15 cellular contexts compared by ENCODE assay signal in the genomic region with DNA sequence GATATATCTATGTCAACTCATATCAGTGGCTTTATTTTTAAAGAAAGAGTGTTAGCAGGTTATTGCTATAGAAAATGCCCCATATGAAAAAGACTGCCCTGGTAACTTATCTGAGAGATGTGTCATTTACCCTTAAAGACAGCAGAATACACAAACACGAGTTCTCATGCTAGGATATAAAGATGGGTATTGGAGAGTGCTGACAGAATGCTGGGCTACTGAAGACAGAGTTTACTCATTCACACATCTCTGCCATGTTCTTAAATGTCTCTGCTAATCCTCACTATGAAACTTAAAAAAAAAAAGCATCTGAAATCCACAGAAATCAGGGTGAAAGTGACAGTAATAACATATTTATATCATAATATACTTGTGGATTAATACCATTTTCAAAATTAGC.
DNase-seq lines count a peak whose midpoint lies in the region; ATAC-seq and TF ChIP-seq lines count a peak whose summit lies in the region.
"Had no signal": no experiment of that assay in that cellular context is flagged by ENCODE, and none has a peak within 500 bp of the region (broad histone marks: within the 10 kb centered on the region; RNA-seq: fewer than 3 reads in every experiment).

No MANE protein-coding gene starts in this region.

- peaks cover 89% of the 10 kb centered on the region for H3K4me1 Mint-ChIP-seq in activated CD8-positive, alpha-beta T cell treated with anti-CD3 and anti-CD28 coated beads for 36 hours (ENCODE audit: low read depth)
- peaks cover 56 to 100% (median 92%) of the 10 kb centered on the region in 7 donors for H3K4me1 Mint-ChIP-seq in naive thymus-derived CD4-positive, alpha-beta T cell

- TF ChIP-seq CTCF in DOHH2 (IDR thresholded peaks at IDR 0.05; ENCODE audit: low read depth, low read length, poor library complexity, severe bottlenecking) (no peak), dorsolateral prefrontal cortex (IDR thresholded peaks at IDR 0.05 in 54 of 56, conservative IDR thresholded peaks at IDR 0.05 in 2 of 56; ENCODE audit: low read depth in 1 of 56, partially characterized antibody in 56 of 56) (no peak)
- no peak for TF ChIP-seq CTCF in activated CD8-positive, alpha-beta T cell treated with anti-CD3 and anti-CD28 coated beads for 36 hours (IDR thresholded peaks at IDR 0.05)

- H3K79me2 ChIP-seq in ACC112 (ENCODE audit: control insufficient read depth, insufficient read depth, low read length, unreplicated experiment) (peaks cover 6% of the 10 kb centered on the region), DOHH2 (ENCODE audit: control insufficient read depth, low read length) (peaks cover 98% of the 10 kb centered on the region)

- DNase-seq in activated CD8-positive, alpha-beta T cell treated with anti-CD3 and anti-CD28 coated beads for 36 hours: no peak
- no peak for DNase-seq in naive thymus-derived CD4-positive, alpha-beta T cell
- DNase-seq in T-helper 9 cell (no peak), putamen (ENCODE audit: low spot score) (no peak), dorsolateral prefrontal cortex (no peak)
- DNase-seq: activated CD4-positive, CD25-positive, alpha-beta regulatory T cell treated with anti-CD3 and anti-CD28 coated beads, Interleukin-2, amount 50 U/mL, for 72 hours; activated effector memory CD4-positive, alpha-beta T cell treated with Interleukin-2 at 50 U/mL for 16 hours; effector CD8-positive, alpha-beta T cell; left lung; NCI-H1105; NCI-H82; psoas muscle had no signal

- intact Hi-C loops in activated CD8-positive, alpha-beta T cell treated with anti-CD3 and anti-CD28 coated beads for 36 hours (cut with micrococcal nuclease): no loop called here
- intact Hi-C loops in naive thymus-derived CD4-positive, alpha-beta T cell (cut with micrococcal nuclease): loop anchor here in 1 of 2 donors (1.0 to 2.0 kb wide), 5 partner anchors 25 to 66 kb away; no protein-coding TSS in a partner anchor
- intact Hi-C loops in dorsolateral prefrontal cortex (cut with DNase I): no loop called here

- H3K4me1 ChIP-seq in ACC112 (ENCODE audit: control insufficient read depth, insufficient read depth, low read length, unreplicated experiment) (peaks cover 17% of the 10 kb centered on the region), DOHH2 (ENCODE audit: control insufficient read depth, low read length) (peaks cover 95% of the 10 kb centered on the region)
- H3K4me1 ChIP-seq in naive thymus-derived CD4-positive, alpha-beta T cell (ENCODE audit: control insufficient read depth in 2 of 2, insufficient read depth in 2 of 2, low read length in 2 of 2): peaks cover 66 to 80% of the 10 kb centered on the region in 2 donors

- H3K27me3 Mint-ChIP-seq in activated CD8-positive, alpha-beta T cell treated with anti-CD3 and anti-CD28 coated beads for 36 hours: no peaks in the 10 kb centered on the region
- H3K27me3 Mint-ChIP-seq in naive thymus-derived CD4-positive, alpha-beta T cell: peaks cover 0 to 13% (median 0%) of the 10 kb centered on the region in 5 donors

- peak overlapping the region; percentile 93 for H3K27ac Mint-ChIP-seq in activated CD8-positive, alpha-beta T cell treated with anti-CD3 and anti-CD28 coated beads for 36 hours
- peak overlapping the region; percentile 65 to 99 (median 97) for H3K27ac Mint-ChIP-seq in naive thymus-derived CD4-positive, alpha-beta T cell

- H3K27ac ChIP-seq in ACC112 (ENCODE audit: low read depth, low read length) (no peak overlapping the region), DOHH2 (ENCODE audit: low read depth, low read length) (peak overlapping the region; percentile 86), dorsolateral prefrontal cortex (no peak overlapping the region)
- H3K27ac ChIP-seq in naive thymus-derived CD4-positive, alpha-beta T cell (ENCODE audit: low read depth, low read length): peak overlapping the region; percentile 90
- H3K27ac ChIP-seq: psoas muscle had no signal

- H3K36me3 ChIP-seq in ACC112 (ENCODE audit: insufficient read depth, low read length): no peaks in the 10 kb centered on the region
- peaks cover 2% of the 10 kb centered on the region; the same call in 1 of the 2 replicates for H3K36me3 ChIP-seq in DOHH2 (ENCODE audit: control insufficient read depth, low read length)
- H3K36me3 ChIP-seq in naive thymus-derived CD4-positive, alpha-beta T cell (ENCODE audit: control insufficient read depth in 2 of 3, insufficient read depth in 3 of 3, low read length in 3 of 3): no peaks in the 10 kb centered on the region
- H3K36me3 ChIP-seq: left lung had no signal

- H3K4me3 ChIP-seq in ACC112 (ENCODE audit: low read depth, low read length) (peak overlapping the region; percentile 54), DOHH2 (ENCODE audit: low read length) (peak overlapping the region; percentile 70), dorsolateral prefrontal cortex (no peak overlapping the region)
- H3K4me3 ChIP-seq in naive thymus-derived CD4-positive, alpha-beta T cell (ENCODE audit: low read length): peak overlapping the region; percentile 23
- H3K4me3 ChIP-seq: left lung, psoas muscle had no signal

- no peaks in the 10 kb centered on the region for H3K9me3 ChIP-seq in DOHH2 (ENCODE audit: control insufficient read depth, insufficient read depth, low read length)
- H3K9me3 ChIP-seq in naive thymus-derived CD4-positive, alpha-beta T cell (ENCODE audit: control insufficient read depth in 2 of 3, low read length in 3 of 3): no peaks in the 10 kb centered on the region
- H3K9me3 ChIP-seq: left lung, psoas muscle had no signal

- H3K9me2 ChIP-seq in DOHH2 (replicated peaks; ENCODE audit: control insufficient read depth, low read length): no peaks in the 10 kb centered on the region

- CTCF ChIA-PET in activated CD8-positive, alpha-beta T cell treated with anti-CD3 and anti-CD28 coated beads for 36 hours (lab: Charles Lee): interaction anchor here (0.8 to 2.1 kb wide), 6 partner anchors 12 to 227 kb away, joined by 3 to 7 read pairs (median 3); no protein-coding TSS in a partner anchor
- CTCF ChIA-PET in naive thymus-derived CD4-positive, alpha-beta T cell (lab: Charles Lee): interaction anchor here (0.5 to 4.0 kb wide), 11 partner anchors 9 to 74 kb away, joined by 3 to 18 read pairs (median 4); no protein-coding TSS in a partner anchor

- ATAC-seq in activated CD8-positive, alpha-beta T cell treated with anti-CD3 and anti-CD28 coated beads for 36 hours: peak; percentile 45
- no peak for ATAC-seq in naive thymus-derived CD4-positive, alpha-beta T cell
- ATAC-seq in HG03280 (IDR thresholded peaks at IDR 0.05; ENCODE audit: unreplicated experiment): no peak
- ATAC-seq: psoas muscle had no signal

- POLR2A ChIA-PET in activated CD8-positive, alpha-beta T cell treated with anti-CD3 and anti-CD28 coated beads for 36 hours (lab: Charles Lee): interaction anchor here (0.7 to 2.1 kb wide), 8 partner anchors 8 to 154 kb away, joined by 3 to 10 read pairs (median 4); no protein-coding TSS in a partner anchor
- POLR2A ChIA-PET in naive thymus-derived CD4-positive, alpha-beta T cell (lab: Charles Lee): interaction anchor here (0.7 to 20.4 kb wide), 10 partner anchors 12 to 97 kb away, joined by 3 to 356 read pairs (median 40); no protein-coding TSS in a partner anchor

- H4K20me1 ChIP-seq in DOHH2 (ENCODE audit: control insufficient read depth, insufficient read depth, low read depth, low read length): no peaks in the 10 kb centered on the region

- H3K4me2 ChIP-seq in DOHH2 (ENCODE audit: low read length): peak overlapping the region; percentile 96

- H2AFZ ChIP-seq in ACC112 (ENCODE audit: low read length, unreplicated experiment): peak overlapping the region; percentile 9

- H3K27me3 ChIP-seq in ACC112 (ENCODE audit: insufficient read depth, low read length) (no peaks in the 10 kb centered on the region), DOHH2 (ENCODE audit: control insufficient read depth, low read length) (no peaks in the 10 kb centered on the region), dorsolateral prefrontal cortex (no peaks in the 10 kb centered on the region)
- H3K27me3 ChIP-seq in naive thymus-derived CD4-positive, alpha-beta T cell (ENCODE audit: control insufficient read depth in 2 of 2, insufficient read depth in 2 of 2, low read length in 2 of 2): no peaks in the 10 kb centered on the region
- H3K27me3 ChIP-seq: left lung had no signal

- peaks cover 17% of the 10 kb centered on the region for H3K36me3 Mint-ChIP-seq in activated CD8-positive, alpha-beta T cell treated with anti-CD3 and anti-CD28 coated beads for 36 hours (ENCODE audit: low read depth)
- peaks cover 6 to 25% (median 18%) of the 10 kb centered on the region in 5 donors for H3K36me3 Mint-ChIP-seq in naive thymus-derived CD4-positive, alpha-beta T cell

- H3K4me3 Mint-ChIP-seq in activated CD8-positive, alpha-beta T cell treated with anti-CD3 and anti-CD28 coated beads for 36 hours: peak overlapping the region; percentile 68
- H3K4me3 Mint-ChIP-seq in naive thymus-derived CD4-positive, alpha-beta T cell: peak overlapping the region; percentile 64 to 90 (median 78)

- H3K9me3 Mint-ChIP-seq in activated CD8-positive, alpha-beta T cell treated with anti-CD3 and anti-CD28 coated beads for 36 hours: no peaks in the 10 kb centered on the region
- H3K9me3 Mint-ChIP-seq in naive thymus-derived CD4-positive, alpha-beta T cell: peaks cover 0 to 3% (median 0%) of the 10 kb centered on the region in 11 donors

- peaks cover 25% of the 10 kb centered on the region for H3F3A ChIP-seq in DOHH2 (ENCODE audit: control insufficient read depth, insufficient read depth)

Comparison
In these comparisons a context has a peak if more than half of its experiments do, and no peak if none do; other contexts are left out.
1. H3K27ac ChIP-seq: peak in DOHH2 (single experiment) and naive thymus-derived CD4-positive, alpha-beta T cell (single experiment); none in ACC112 (single experiment) and dorsolateral prefrontal cortex (0 of 59).
2. H3K4me3 ChIP-seq: peak in ACC112 (single experiment), DOHH2 (single experiment) and naive thymus-derived CD4-positive, alpha-beta T cell (single experiment); none in dorsolateral prefrontal cortex (0 of 59).